13 cellular contexts compared by ENCODE assay signal in genomic region chr13:30697177-30697953, GRCh38. TPM values are rescaled to one million over a fixed set of nuclear protein-coding genes. Genes with fewer than 3 reads are reported as not detected.
A peak's percentile ranks its signal among the peaks of the same experiment; 100 is the strongest.
DNase-seq lines count a peak whose midpoint lies in the region; ATAC-seq and TF ChIP-seq lines count a peak whose summit lies in the region.
"Had no signal": no experiment of that assay in that cellular context is flagged by ENCODE, and none has a peak within 500 bp of the region (broad histone marks: within the 10 kb centered on the region; RNA-seq: fewer than 3 reads in every experiment).

No MANE protein-coding gene starts in this region.

- H3K9me3 ChIP-seq in T-helper 17 cell (ENCODE audit: control insufficient read depth, low read length, poor library complexity, severe bottlenecking) = no peaks in the 10 kb centered on the region

- no peaks in the 10 kb centered on the region for H3K9me3 Mint-ChIP-seq in activated T-helper 17 cell treated with anti-CD3 and anti-CD28 coated beads, Interleukin-2, amount 50 U/mL, for 72 hours
- H3K9me3 Mint-ChIP-seq: CD8-positive, alpha-beta T cell; IgD-negative memory B cell had no signal

- ATAC-seq in T-helper 17 cell (no peak), left ventricle myocardium superior (peak; percentile 60)
- ATAC-seq in activated T-helper 17 cell treated with anti-CD3 and anti-CD28 coated beads, Interleukin-2, amount 50 U/mL, for 72 hours (replicated peaks) = no peak
- ATAC-seq in activated CD4-positive, CD25-positive, alpha-beta regulatory T cell treated with anti-CD3 and anti-CD28 coated beads, Interleukin-2, amount 50 U/mL, for 24 hours = no peak
- ATAC-seq: CD8-positive, alpha-beta T cell had no signal

- H3K36me3 Mint-ChIP-seq in T-helper 17 cell (ENCODE audit: low read depth) = peaks cover 3% of the 10 kb centered on the region
- no peaks in the 10 kb centered on the region for H3K36me3 Mint-ChIP-seq in activated T-helper 17 cell treated with anti-CD3 and anti-CD28 coated beads, Interleukin-2, amount 50 U/mL, for 72 hours (ENCODE audit: low read depth)
- H3K36me3 Mint-ChIP-seq: CD8-positive, alpha-beta T cell; IgD-negative memory B cell had no signal

- peaks cover 25% of the 10 kb centered on the region for H3K4me1 Mint-ChIP-seq in T-helper 17 cell
- peaks cover 12% of the 10 kb centered on the region for H3K4me1 Mint-ChIP-seq in activated T-helper 17 cell treated with anti-CD3 and anti-CD28 coated beads, Interleukin-2, amount 50 U/mL, for 72 hours

- H3K27me3 Mint-ChIP-seq in T-helper 17 cell = peaks cover 24% of the 10 kb centered on the region
- H3K27me3 Mint-ChIP-seq in activated T-helper 17 cell treated with anti-CD3 and anti-CD28 coated beads, Interleukin-2, amount 50 U/mL, for 72 hours = no peaks in the 10 kb centered on the region

- H3K27ac ChIP-seq in rectal smooth muscle tissue (ENCODE audit: low read depth, low read length) = no peak overlapping the region

- H3K9ac ChIP-seq in rectal smooth muscle tissue (ENCODE audit: low read length) = no peak overlapping the region

- peak overlapping the region; percentile 70 for H3K4me3 Mint-ChIP-seq in T-helper 17 cell
- H3K4me3 Mint-ChIP-seq in activated T-helper 17 cell treated with anti-CD3 and anti-CD28 coated beads, Interleukin-2, amount 50 U/mL, for 72 hours = no peak overlapping the region
- H3K4me3 Mint-ChIP-seq: CD8-positive, alpha-beta T cell had no signal

- no peaks in the 10 kb centered on the region for H3K36me3 ChIP-seq in rectal smooth muscle tissue (ENCODE audit: control insufficient read depth, insufficient read depth, low read length)

- POLR2A ChIA-PET in HEK293T (lab: Yijun Ruan, JAX) = no interaction called here

- H3K27ac Mint-ChIP-seq in T-helper 17 cell = no peak overlapping the region
- H3K27ac Mint-ChIP-seq in activated T-helper 17 cell treated with anti-CD3 and anti-CD28 coated beads, Interleukin-2, amount 50 U/mL, for 72 hours = no peak overlapping the region
- H3K27ac Mint-ChIP-seq: CD8-positive, alpha-beta T cell; IgD-negative memory B cell had no signal

- DNase-seq in CD1c-positive myeloid dendritic cell (ENCODE audit: extremely low spot score) (peak; percentile 39), T-helper 17 cell (no peak), left ventricle myocardium superior (no peak), HEK293T (ENCODE audit: extremely low spot score) (no peak), HuH-7 (ENCODE audit: low spot score) (no peak)
- DNase-seq: activated CD4-positive, alpha-beta T cell treated with anti-CD3 and anti-CD28 coated beads, Interleukin-2, amount 50 U/mL, for 1 hour; activated gamma-delta T cell treated with Interleukin-2 at 50 U/mL for 16 hours; CD8-positive, alpha-beta T cell; NCI-H2081 had no signal

- no peaks in the 10 kb centered on the region for H3K27me3 ChIP-seq in rectal smooth muscle tissue (ENCODE audit: control insufficient read depth, insufficient read depth, low read length)

- CTCF ChIA-PET in HEK293T (lab: Yijun Ruan, JAX) = no interaction called here

- intact Hi-C loops in left ventricle myocardium superior (cut with micrococcal nuclease) = no loop called here

- H3K4me3 ChIP-seq in rectal smooth muscle tissue (ENCODE audit: low read length) = peak overlapping the region; percentile 25

- H3K4me1 ChIP-seq in rectal smooth muscle tissue (ENCODE audit: control insufficient read depth, insufficient read depth, low read length) = no peaks in the 10 kb centered on the region

TF ChIP-seq in HEK293T, 16 proteins besides CTCF, POLR2A, EP300 and RAD21:
- TF ChIP-seq FOXM1 (IDR thresholded peaks at IDR 0.05; ENCODE audit: borderline replicate concordance) (no peak), SP1 (IDR thresholded peaks at IDR 0.05) (no peak), FOXA1 (IDR thresholded peaks at IDR 0.05) (no peak), PKNOX1 (IDR thresholded peaks at IDR 0.05) (no peak), ELF4 (IDR thresholded peaks at IDR 0.05) (no peak)
TF ChIP-seq in HEK293T: peak in this region for 0.

RNA-seq across cellular contexts. Expression of gene ALOX5AP, which starts 38.0 kb away (rescaled TPM):
- total RNA-seq in T-helper 17 cell = 10 to 100 TPM; 58.4 to 68.4 TPM
- total RNA-seq in left ventricle myocardium superior = 10.1 TPM
- 10 to 100 TPM; 33.7 to 62.5 TPM for total RNA-seq in activated T-helper 17 cell treated with anti-CD3 and anti-CD28 coated beads, Interleukin-2, amount 50 U/mL, for 72 hours
